In genomic region chr11:102761646-102762238, GRCh38 we compare ENCODE assay signal across 1 cellular context.
TF ChIP-seq lines count a peak whose summit lies in the region.

No MANE protein-coding gene starts in this region.

TF ChIP-seq in endothelial cell of umbilical vein, 7 proteins besides CTCF, POLR2A, EP300 and RAD21:
- TF ChIP-seq GATA2 (IDR thresholded peaks at IDR 0.05; ENCODE audit: insufficient read depth, insufficient read length, low read depth, low read length) (no peak), MYC (IDR thresholded peaks at IDR 0.05; ENCODE audit: low read depth, low read length) (no peak), POLR2AphosphoS5 (IDR thresholded peaks at IDR 0.05; ENCODE audit: insufficient read depth, low read depth, low read length) (no peak), FOS (IDR thresholded peaks at IDR 0.05; ENCODE audit: borderline replicate concordance, insufficient read depth, low read length) (no peak), JUN (IDR thresholded peaks at IDR 0.05; ENCODE audit: borderline replicate concordance, insufficient read depth, insufficient read length, low read depth) (no peak), EZH2 (IDR thresholded peaks at IDR 0.05; ENCODE audit: borderline replicate concordance, low read depth, low read length, severe bottlenecking) (no peak), MAX (IDR thresholded peaks at IDR 0.05; ENCODE audit: insufficient read depth, insufficient read length) (no peak)
